Comparison of ENCODE assay signal across 1 cellular context in genomic region chr6:28351493-28351925, GRCh38.
TF ChIP-seq lines count a peak whose summit lies in the region.

No MANE protein-coding gene starts in this region.

TF ChIP-seq in endothelial cell of umbilical vein, 7 proteins besides CTCF, POLR2A, EP300 and RAD21:
- TF ChIP-seq MAX (IDR thresholded peaks at IDR 0.05; ENCODE audit: insufficient read depth, insufficient read length), result no peak
- TF ChIP-seq EZH2 (IDR thresholded peaks at IDR 0.05; ENCODE audit: borderline replicate concordance, low read depth, low read length, severe bottlenecking), result no peak
- no peak for TF ChIP-seq MYC (IDR thresholded peaks at IDR 0.05; ENCODE audit: low read depth, low read length)
- TF ChIP-seq GATA2 (IDR thresholded peaks at IDR 0.05; ENCODE audit: insufficient read depth, insufficient read length, low read depth, low read length), result no peak
- no peak for TF ChIP-seq JUN (IDR thresholded peaks at IDR 0.05; ENCODE audit: borderline replicate concordance, insufficient read depth, insufficient read length, low read depth)
- no peak for TF ChIP-seq FOS (IDR thresholded peaks at IDR 0.05; ENCODE audit: borderline replicate concordance, insufficient read depth, low read length)
- no peak for TF ChIP-seq POLR2AphosphoS5 (IDR thresholded peaks at IDR 0.05; ENCODE audit: insufficient read depth, low read depth, low read length)
